2 cellular contexts compared by ENCODE assay signal in the genomic region with DNA sequence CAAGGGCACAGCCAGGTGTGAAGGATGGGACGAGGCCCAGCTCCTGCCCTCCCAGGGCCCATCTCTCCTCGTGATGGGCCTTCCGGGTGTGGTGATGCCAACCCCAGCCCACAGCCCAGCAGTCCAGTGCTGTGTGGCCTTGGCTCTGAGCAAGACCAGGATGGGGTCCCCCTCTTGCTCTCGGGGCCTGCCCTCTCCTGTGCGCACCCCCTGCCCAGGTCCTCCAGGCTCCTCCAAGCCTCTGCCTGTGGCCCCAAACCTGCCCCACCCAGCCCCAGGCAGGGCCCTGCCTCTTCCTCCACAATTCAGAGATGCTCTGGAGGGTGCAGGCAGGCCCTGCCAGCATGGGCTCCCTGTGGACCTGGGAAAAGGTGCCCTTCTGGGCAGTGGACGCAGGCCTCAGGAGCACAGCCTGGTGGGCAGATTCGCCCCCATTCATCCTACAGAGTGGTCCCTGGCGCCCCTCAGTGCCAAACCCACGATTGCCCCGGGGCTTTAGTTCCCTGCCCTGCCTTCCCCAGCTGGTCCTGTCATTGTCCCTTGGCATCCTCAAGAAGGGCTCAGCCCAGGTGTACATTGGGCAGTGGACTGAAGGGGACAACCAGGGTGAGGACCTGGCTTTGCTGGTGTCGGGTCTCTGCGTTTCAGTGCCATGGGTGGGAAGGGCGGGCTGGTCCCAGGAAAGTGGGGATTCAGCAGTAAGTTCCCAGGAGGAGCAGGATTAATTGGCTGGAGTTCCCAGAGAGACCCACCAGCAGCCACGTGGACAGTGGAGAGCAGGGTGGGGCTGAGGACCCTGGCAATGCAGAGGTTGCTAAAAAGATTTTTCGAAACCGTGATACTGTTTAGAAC.
TF ChIP-seq lines count a peak whose summit lies in the region.

No MANE protein-coding gene starts in this region.

TF ChIP-seq in HCT116, 20 proteins besides CTCF, POLR2A, EP300 and RAD21:
- TF ChIP-seq FOSL1 (IDR thresholded peaks at IDR 0.05; ENCODE audit: low read depth), result no peak
- no peak for TF ChIP-seq SIN3A (IDR thresholded peaks at IDR 0.05; ENCODE audit: low read depth)
- no peak for TF ChIP-seq EZH2phosphoT487 (IDR thresholded peaks at IDR 0.05; ENCODE audit: borderline replicate concordance)
- TF ChIP-seq, protein P1, sequence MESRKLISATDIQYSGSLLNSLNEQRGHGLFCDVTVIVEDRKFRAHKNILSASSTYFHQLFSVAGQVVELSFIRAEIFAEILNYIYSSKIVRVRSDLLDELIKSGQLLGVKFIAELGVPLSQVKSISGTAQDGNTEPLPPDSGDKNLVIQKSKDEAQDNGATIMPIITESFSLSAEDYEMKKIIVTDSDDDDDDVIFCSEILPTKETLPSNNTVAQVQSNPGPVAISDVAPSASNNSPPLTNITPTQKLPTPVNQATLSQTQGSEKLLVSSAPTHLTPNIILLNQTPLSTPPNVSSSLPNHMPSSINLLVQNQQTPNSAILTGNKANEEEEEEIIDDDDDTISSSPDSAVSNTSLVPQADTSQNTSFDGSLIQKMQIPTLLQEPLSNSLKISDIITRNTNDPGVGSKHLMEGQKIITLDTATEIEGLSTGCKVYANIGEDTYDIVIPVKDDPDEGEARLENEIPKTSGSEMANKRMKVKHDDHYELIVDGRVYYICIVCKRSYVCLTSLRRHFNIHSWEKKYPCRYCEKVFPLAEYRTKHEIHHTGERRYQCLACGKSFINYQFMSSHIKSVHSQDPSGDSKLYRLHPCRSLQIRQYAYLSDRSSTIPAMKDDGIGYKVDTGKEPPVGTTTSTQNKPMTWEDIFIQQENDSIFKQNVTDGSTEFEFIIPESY (IDR thresholded peaks at IDR 0.05; ENCODE audit: extremely low read depth, insufficient replicate concordance, low read length), result no peak
- TF ChIP-seq ZFX (IDR thresholded peaks at IDR 0.05), result no peak
- no peak for TF ChIP-seq TCF7L2 (IDR thresholded peaks at IDR 0.05; ENCODE audit: borderline replicate concordance, extremely low read depth, insufficient read depth, insufficient read length)
- no peak for TF ChIP-seq EZH2 (IDR thresholded peaks at IDR 0.05)
- no peak for TF ChIP-seq JUND (IDR thresholded peaks at IDR 0.05)
- no peak for TF ChIP-seq EGR1 (IDR thresholded peaks at IDR 0.05; ENCODE audit: low read depth)
- no peak for TF ChIP-seq CBX3 (IDR thresholded peaks at IDR 0.05; ENCODE audit: low read depth)
- TF ChIP-seq, protein P2, sequence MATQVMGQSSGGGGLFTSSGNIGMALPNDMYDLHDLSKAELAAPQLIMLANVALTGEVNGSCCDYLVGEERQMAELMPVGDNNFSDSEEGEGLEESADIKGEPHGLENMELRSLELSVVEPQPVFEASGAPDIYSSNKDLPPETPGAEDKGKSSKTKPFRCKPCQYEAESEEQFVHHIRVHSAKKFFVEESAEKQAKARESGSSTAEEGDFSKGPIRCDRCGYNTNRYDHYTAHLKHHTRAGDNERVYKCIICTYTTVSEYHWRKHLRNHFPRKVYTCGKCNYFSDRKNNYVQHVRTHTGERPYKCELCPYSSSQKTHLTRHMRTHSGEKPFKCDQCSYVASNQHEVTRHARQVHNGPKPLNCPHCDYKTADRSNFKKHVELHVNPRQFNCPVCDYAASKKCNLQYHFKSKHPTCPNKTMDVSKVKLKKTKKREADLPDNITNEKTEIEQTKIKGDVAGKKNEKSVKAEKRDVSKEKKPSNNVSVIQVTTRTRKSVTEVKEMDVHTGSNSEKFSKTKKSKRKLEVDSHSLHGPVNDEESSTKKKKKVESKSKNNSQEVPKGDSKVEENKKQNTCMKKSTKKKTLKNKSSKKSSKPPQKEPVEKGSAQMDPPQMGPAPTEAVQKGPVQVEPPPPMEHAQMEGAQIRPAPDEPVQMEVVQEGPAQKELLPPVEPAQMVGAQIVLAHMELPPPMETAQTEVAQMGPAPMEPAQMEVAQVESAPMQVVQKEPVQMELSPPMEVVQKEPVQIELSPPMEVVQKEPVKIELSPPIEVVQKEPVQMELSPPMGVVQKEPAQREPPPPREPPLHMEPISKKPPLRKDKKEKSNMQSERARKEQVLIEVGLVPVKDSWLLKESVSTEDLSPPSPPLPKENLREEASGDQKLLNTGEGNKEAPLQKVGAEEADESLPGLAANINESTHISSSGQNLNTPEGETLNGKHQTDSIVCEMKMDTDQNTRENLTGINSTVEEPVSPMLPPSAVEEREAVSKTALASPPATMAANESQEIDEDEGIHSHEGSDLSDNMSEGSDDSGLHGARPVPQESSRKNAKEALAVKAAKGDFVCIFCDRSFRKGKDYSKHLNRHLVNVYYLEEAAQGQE (IDR thresholded peaks at IDR 0.05; ENCODE audit: low read depth), result no peak
- no peak for TF ChIP-seq POLR2AphosphoS5 (IDR thresholded peaks at IDR 0.05; ENCODE audit: low read depth, low read length)
- TF ChIP-seq CEBPB (IDR thresholded peaks at IDR 0.05; ENCODE audit: low read depth), result no peak
- no peak for TF ChIP-seq MAX (IDR thresholded peaks at IDR 0.05)

TF ChIP-seq in SK-N-SH treated with all-trans-retinoic acid at 6 μM for 48 hours, 23 proteins besides CTCF, POLR2A, EP300 and RAD21 (continued from another document):
- TF ChIP-seq BACH2 (CRISPR knock-in tag; IDR thresholded peaks at IDR 0.05; ENCODE audit: borderline replicate concordance) (no peak), ISL1 (CRISPR knock-in tag; IDR thresholded peaks at IDR 0.05) (no peak), ARNTL (CRISPR knock-in tag; IDR thresholded peaks at IDR 0.05; ENCODE audit: borderline replicate concordance, low read depth) (no peak), GLIS3 (CRISPR knock-in tag; IDR thresholded peaks at IDR 0.05) (no peak), ZFP3 (CRISPR knock-in tag; IDR thresholded peaks at IDR 0.05) (no peak), ZNF8 (CRISPR knock-in tag; IDR thresholded peaks at IDR 0.05) (no peak), ESRRG (CRISPR knock-in tag; IDR thresholded peaks at IDR 0.05) (no peak), ZC3H10 (CRISPR knock-in tag; IDR thresholded peaks at IDR 0.05) (no peak), OSR1 (CRISPR knock-in tag; IDR thresholded peaks at IDR 0.05) (no peak), RARB (CRISPR knock-in tag; IDR thresholded peaks at IDR 0.05) (no peak), ZNF565 (CRISPR knock-in tag; conservative IDR thresholded peaks at IDR 0.05; ENCODE audit: low read depth) (no peak), ZFP30 (CRISPR knock-in tag; IDR thresholded peaks at IDR 0.05) (no peak), SNAI2 (CRISPR knock-in tag; IDR thresholded peaks at IDR 0.05) (no peak), PPARA (CRISPR knock-in tag; IDR thresholded peaks at IDR 0.05; ENCODE audit: borderline replicate concordance) (no peak), TOX (CRISPR knock-in tag; IDR thresholded peaks at IDR 0.05; ENCODE audit: borderline replicate concordance) (no peak), ZNF70 (CRISPR knock-in tag; IDR thresholded peaks at IDR 0.05) (no peak)
- TF ChIP-seq, protein P3, sequence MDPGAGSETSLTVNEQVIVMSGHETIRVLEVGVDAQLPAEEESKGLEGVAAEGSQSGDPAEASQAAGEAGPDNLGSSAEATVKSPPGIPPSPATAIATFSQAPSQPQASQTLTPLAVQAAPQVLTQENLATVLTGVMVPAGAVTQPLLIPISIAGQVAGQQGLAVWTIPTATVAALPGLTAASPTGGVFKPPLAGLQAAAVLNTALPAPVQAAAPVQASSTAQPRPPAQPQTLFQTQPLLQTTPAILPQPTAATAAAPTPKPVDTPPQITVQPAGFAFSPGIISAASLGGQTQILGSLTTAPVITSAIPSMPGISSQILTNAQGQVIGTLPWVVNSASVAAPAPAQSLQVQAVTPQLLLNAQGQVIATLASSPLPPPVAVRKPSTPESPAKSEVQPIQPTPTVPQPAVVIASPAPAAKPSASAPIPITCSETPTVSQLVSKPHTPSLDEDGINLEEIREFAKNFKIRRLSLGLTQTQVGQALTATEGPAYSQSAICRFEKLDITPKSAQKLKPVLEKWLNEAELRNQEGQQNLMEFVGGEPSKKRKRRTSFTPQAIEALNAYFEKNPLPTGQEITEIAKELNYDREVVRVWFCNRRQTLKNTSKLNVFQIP (CRISPR knock-in tag; IDR thresholded peaks at IDR 0.05; ENCODE audit: borderline replicate concordance, low read depth), result no peak
- TF ChIP-seq, protein P4, sequence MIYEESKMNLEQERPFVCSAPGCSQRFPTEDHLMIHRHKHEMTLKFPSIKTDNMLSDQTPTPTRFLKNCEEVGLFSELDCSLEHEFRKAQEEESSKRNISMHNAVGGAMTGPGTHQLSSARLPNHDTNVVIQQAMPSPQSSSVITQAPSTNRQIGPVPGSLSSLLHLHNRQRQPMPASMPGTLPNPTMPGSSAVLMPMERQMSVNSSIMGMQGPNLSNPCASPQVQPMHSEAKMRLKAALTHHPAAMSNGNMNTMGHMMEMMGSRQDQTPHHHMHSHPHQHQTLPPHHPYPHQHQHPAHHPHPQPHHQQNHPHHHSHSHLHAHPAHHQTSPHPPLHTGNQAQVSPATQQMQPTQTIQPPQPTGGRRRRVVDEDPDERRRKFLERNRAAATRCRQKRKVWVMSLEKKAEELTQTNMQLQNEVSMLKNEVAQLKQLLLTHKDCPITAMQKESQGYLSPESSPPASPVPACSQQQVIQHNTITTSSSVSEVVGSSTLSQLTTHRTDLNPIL (CRISPR knock-in tag; IDR thresholded peaks at IDR 0.05; ENCODE audit: low read depth), result no peak
- TF ChIP-seq, protein P5, sequence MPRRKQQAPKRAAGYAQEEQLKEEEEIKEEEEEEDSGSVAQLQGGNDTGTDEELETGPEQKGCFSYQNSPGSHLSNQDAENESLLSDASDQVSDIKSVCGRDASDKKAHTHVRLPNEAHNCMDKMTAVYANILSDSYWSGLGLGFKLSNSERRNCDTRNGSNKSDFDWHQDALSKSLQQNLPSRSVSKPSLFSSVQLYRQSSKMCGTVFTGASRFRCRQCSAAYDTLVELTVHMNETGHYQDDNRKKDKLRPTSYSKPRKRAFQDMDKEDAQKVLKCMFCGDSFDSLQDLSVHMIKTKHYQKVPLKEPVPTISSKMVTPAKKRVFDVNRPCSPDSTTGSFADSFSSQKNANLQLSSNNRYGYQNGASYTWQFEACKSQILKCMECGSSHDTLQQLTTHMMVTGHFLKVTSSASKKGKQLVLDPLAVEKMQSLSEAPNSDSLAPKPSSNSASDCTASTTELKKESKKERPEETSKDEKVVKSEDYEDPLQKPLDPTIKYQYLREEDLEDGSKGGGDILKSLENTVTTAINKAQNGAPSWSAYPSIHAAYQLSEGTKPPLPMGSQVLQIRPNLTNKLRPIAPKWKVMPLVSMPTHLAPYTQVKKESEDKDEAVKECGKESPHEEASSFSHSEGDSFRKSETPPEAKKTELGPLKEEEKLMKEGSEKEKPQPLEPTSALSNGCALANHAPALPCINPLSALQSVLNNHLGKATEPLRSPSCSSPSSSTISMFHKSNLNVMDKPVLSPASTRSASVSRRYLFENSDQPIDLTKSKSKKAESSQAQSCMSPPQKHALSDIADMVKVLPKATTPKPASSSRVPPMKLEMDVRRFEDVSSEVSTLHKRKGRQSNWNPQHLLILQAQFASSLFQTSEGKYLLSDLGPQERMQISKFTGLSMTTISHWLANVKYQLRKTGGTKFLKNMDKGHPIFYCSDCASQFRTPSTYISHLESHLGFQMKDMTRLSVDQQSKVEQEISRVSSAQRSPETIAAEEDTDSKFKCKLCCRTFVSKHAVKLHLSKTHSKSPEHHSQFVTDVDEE (CRISPR knock-in tag; IDR thresholded peaks at IDR 0.05), result no peak
